In the genomic region with DNA sequence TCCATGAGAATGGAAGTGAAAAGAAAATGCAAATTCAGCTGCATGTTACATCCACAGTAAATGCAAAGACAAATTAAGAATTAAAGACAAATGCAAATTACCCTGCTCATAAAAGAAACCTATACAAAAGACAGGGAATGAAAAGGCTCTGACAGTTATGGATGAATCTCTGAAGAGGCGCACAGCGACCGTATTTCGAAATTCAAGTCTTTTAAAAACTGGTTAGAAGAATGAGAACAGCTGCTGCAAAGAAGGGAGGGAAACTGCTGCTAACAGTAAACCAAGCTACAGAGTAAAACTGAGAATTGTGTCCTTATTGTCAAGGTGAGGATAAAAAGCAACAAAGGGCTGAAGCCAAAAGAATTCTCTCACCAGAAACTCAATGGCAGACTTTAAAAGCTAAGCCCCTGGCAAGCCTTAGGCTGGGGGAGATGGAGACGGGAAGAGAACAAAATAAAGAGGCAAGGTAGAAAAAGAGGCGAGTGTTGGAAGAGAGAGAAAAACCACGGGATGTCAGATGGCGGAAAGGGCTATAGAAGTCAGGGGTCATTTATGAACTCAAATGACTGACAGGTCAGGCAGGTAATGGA, we compare ENCODE assay signal across 30 cellular contexts.
DNase-seq lines count a peak whose midpoint lies in the region; TF ChIP-seq lines count a peak whose summit lies in the region.
"Had no signal": no experiment of that assay in that cellular context is flagged by ENCODE, and none has a peak within 500 bp of the region (broad histone marks: within the 10 kb centered on the region; RNA-seq: fewer than 3 reads in every experiment).

No MANE protein-coding gene starts in this region.

- H3K4me1 ChIP-seq in HUES48 (ENCODE audit: control insufficient read depth, insufficient read depth, low read length) (peaks cover 35% of the 10 kb centered on the region), iPS-18a (ENCODE audit: control insufficient read depth, low read depth, low read length) (peaks cover 31% of the 10 kb centered on the region)
- H3K4me1 ChIP-seq: left lung, tibial artery had no signal

- peaks cover 13% of the 10 kb centered on the region for H3K27me3 Mint-ChIP-seq in type B pancreatic cell

- H3K36me3 ChIP-seq in HUES48 (ENCODE audit: control insufficient read depth, insufficient read depth, low read length) (no peaks in the 10 kb centered on the region), iPS-18a (ENCODE audit: control insufficient read depth, low read depth, low read length) (no peaks in the 10 kb centered on the region)
- H3K36me3 ChIP-seq: BLaER1 treated with 17β-estradiol and CSF1 and Interleukin-3, amounts not matched to agents 10 nM and 100 nM; left lung; neutrophil; tibial artery; WERI-Rb-1 had no signal

- H3K27ac Mint-ChIP-seq in type B pancreatic cell: no peak overlapping the region
- H3K27ac Mint-ChIP-seq: activated T-helper 2 cell treated with anti-CD3 and anti-CD28 coated beads, Interferon-gamma antibody, Interleukin-2, Interleukin-4, amounts not matched to agents 10 μg/mL and 5 μg/mL and 100 μg/mL, durations not matched to agents 14 hours and 24 hours and 36 hours had no signal

- peaks cover 29% of the 10 kb centered on the region for H3K4me1 Mint-ChIP-seq in type B pancreatic cell (ENCODE audit: unreplicated experiment)

- peak overlapping the region; percentile 68 for H3K27ac ChIP-seq in HUES48 (ENCODE audit: low read depth, low read length)
- H3K27ac ChIP-seq in iPS-18a (ENCODE audit: low read length): peak overlapping the region; percentile 24
- H3K27ac ChIP-seq: BLaER1 treated with 17β-estradiol and CSF1 and Interleukin-3, amounts not matched to agents 10 nM and 100 nM; left lung; neutrophil; tibial artery; WERI-Rb-1 had no signal

- H3K36me3 Mint-ChIP-seq in type B pancreatic cell: no peaks in the 10 kb centered on the region

- H3K4me3 ChIP-seq in HUES48 (ENCODE audit: low read depth, low read length) (0 out of 2 replicates have a peak overlapping the region, but pooled peaks have one; percentile 20), iPS-18a (ENCODE audit: low read length) (peak overlapping the region; percentile 7)
- H3K4me3 ChIP-seq: BLaER1 treated with 17β-estradiol and CSF1 and Interleukin-3, amounts not matched to agents 10 nM and 100 nM; left lung; tibial artery had no signal

- no peaks in the 10 kb centered on the region for H3K9me3 Mint-ChIP-seq in type B pancreatic cell
- H3K9me3 Mint-ChIP-seq: activated T-helper 2 cell treated with anti-CD3 and anti-CD28 coated beads, Interferon-gamma antibody, Interleukin-2, Interleukin-4, amounts not matched to agents 10 μg/mL and 5 μg/mL and 100 μg/mL, durations not matched to agents 14 hours and 24 hours and 36 hours had no signal

- TF ChIP-seq CTCF in type B pancreatic cell (conservative IDR thresholded peaks at IDR 0.05): no peak

- H3K9me3 ChIP-seq in HUES48 (ENCODE audit: control insufficient read depth, insufficient read depth, low read length) (no peaks in the 10 kb centered on the region), iPS-18a (ENCODE audit: control insufficient read depth, low read depth, low read length) (no peaks in the 10 kb centered on the region)
- H3K9me3 ChIP-seq: BLaER1 treated with 17β-estradiol and CSF1 and Interleukin-3, amounts not matched to agents 10 nM and 100 nM; left lung; neutrophil; tibial artery had no signal

- H3K27me3 ChIP-seq in HUES48 (ENCODE audit: control insufficient read depth, insufficient read depth, low read length) (no peaks in the 10 kb centered on the region), iPS-18a (ENCODE audit: control insufficient read depth, insufficient read depth, low read length) (no peaks in the 10 kb centered on the region)
- H3K27me3 ChIP-seq: BLaER1 treated with 17β-estradiol and CSF1 and Interleukin-3, amounts not matched to agents 10 nM and 100 nM; left lung; neutrophil; tibial artery had no signal

- H3K9ac ChIP-seq in HUES48 (ENCODE audit: low read depth, low read length) (no peak overlapping the region), iPS-18a (ENCODE audit: low read length) (no peak overlapping the region)
- H3K9ac ChIP-seq: BLaER1 treated with 17β-estradiol and CSF1 and Interleukin-3, amounts not matched to agents 10 nM and 100 nM had no signal

- peak; percentile 84 to 88 for DNase-seq in NCI-H526 (lab: John Stamatoyannopoulos, UW)
- DNase-seq in type B pancreatic cell (ENCODE audit: extremely low spot score, unreplicated experiment): no peak
- no peak for DNase-seq in nucleus accumbens (lab: John Stamatoyannopoulos, UW)
- no peak for DNase-seq in NCI-H524 (lab: John Stamatoyannopoulos, UW)
- DNase-seq in cortex of kidney (lab: John Stamatoyannopoulos, UW): no peak
- DNase-seq: activated CD4-positive, alpha-beta T cell treated with anti-CD3 and anti-CD28 coated beads for 48 hours; activated CD8-positive, alpha-beta memory T cell treated with anti-CD3 and anti-CD28 coated beads for 24 hours; activated naive CD4-positive, alpha-beta T cell treated with anti-CD3 and anti-CD28 coated beads, Interleukin-2, amount 50 U/mL, for 16 hours; activated T-cell treated with anti-CD3 and anti-CD28 coated beads for 4 hours; amygdala; DMS153; HCEC 1CT; islet precursor cell; left lung; mesenchymal stem cell; NCI-H1048; NCI-H1694 treated with DMSO at 0.1 percent for 48 hours; NCI-H2227 treated with DMSO at 0.1 percent for 48 hours; NCI-H774; stimulated activated CD4-positive, alpha-beta T cell treated with anti-CD3 and anti-CD28 coated beads, Interleukin-12 subunit alpha, Interleukin-12 subunit beta, amount 100 ng/mL, for 4 hours; stimulated activated CD4-positive, alpha-beta T cell treated with anti-CD3 and anti-CD28 coated beads, Interleukin-4, amount 100 ng/mL, for 1 hour; SW 1271; T-helper 9 cell; tibial artery; WERI-Rb-1 had no signal

- peak overlapping the region; percentile 40 for H3K4me3 Mint-ChIP-seq in type B pancreatic cell

Comparison
In these comparisons a context has a peak if more than half of its experiments do, and no peak if none do; other contexts are left out.
1. DNase-seq: peak in NCI-H526 (2 of 2); none in type B pancreatic cell (single experiment), nucleus accumbens (0 of 56), NCI-H524 (0 of 2) and cortex of kidney (single experiment).